Comparison of ENCODE assay signal across 1 cellular context in genomic region chr1:207103892-207104373, GRCh38.
A peak's percentile ranks its signal among the peaks of the same experiment; 100 is the strongest.
TF ChIP-seq lines count a peak whose summit lies in the region.

Gene C4BPA, plus strand, starts transcription at chr1:207104233. Its CDS starts 8,793 bp downstream, at chr1:207113026.

TF ChIP-seq in HepG2, 621 proteins besides CTCF, POLR2A, EP300 and RAD21 (continued from another document and continues in another):
- TF ChIP-seq CSRNP2 (CRISPR knock-in tag; conservative IDR thresholded peaks at IDR 0.05; ENCODE audit: low read depth) (no peak), RFX1 (IDR thresholded peaks at IDR 0.05) (no peak), ZBTB49 (CRISPR knock-in tag; IDR thresholded peaks at IDR 0.05; ENCODE audit: borderline replicate concordance) (no peak), SMAD1 (CRISPR knock-in tag; IDR thresholded peaks at IDR 0.05; ENCODE audit: borderline replicate concordance, low read depth) (no peak), TEF (CRISPR knock-in tag; IDR thresholded peaks at IDR 0.05) (no peak), TEAD3 (CRISPR knock-in tag; optimal IDR thresholded peaks at IDR 0.05; ENCODE audit: borderline replicate concordance) (peak; percentile 59), NKX3-1 (CRISPR knock-in tag; IDR thresholded peaks at IDR 0.05) (no peak), ZSCAN25 (CRISPR knock-in tag; IDR thresholded peaks at IDR 0.05) (no peak), ZNF563 (CRISPR knock-in tag; IDR thresholded peaks at IDR 0.05) (no peak), PPARG (CRISPR knock-in tag; conservative IDR thresholded peaks at IDR 0.05) (no peak), HOMEZ (CRISPR knock-in tag; IDR thresholded peaks at IDR 0.05; ENCODE audit: low read depth) (peak; percentile 99), ZNF256 (CRISPR knock-in tag; conservative IDR thresholded peaks at IDR 0.05) (no peak), ZNF382 (CRISPR knock-in tag; IDR thresholded peaks at IDR 0.05; ENCODE audit: borderline replicate concordance) (no peak), SALL2 (CRISPR knock-in tag; IDR thresholded peaks at IDR 0.05) (no peak), TRIM22 (IDR thresholded peaks at IDR 0.05) (no peak), ZNF580 (CRISPR knock-in tag; IDR thresholded peaks at IDR 0.05; ENCODE audit: borderline replicate concordance, low read depth) (peak; percentile 56; the same call in 1 of the 2 replicates), ZMYM4 (CRISPR knock-in tag; IDR thresholded peaks at IDR 0.05) (peak; percentile 89), PHF21A (CRISPR knock-in tag; IDR thresholded peaks at IDR 0.05) (peak; percentile 77), LCORL (IDR thresholded peaks at IDR 0.05) (no peak), LCORL (CRISPR knock-in tag; IDR thresholded peaks at IDR 0.05) (no peak), ZNF503 (CRISPR knock-in tag; IDR thresholded peaks at IDR 0.05) (no peak), ZNF879 (CRISPR knock-in tag; IDR thresholded peaks at IDR 0.05) (no peak), ZNF614 (CRISPR knock-in tag; IDR thresholded peaks at IDR 0.05; ENCODE audit: borderline replicate concordance) (peak; percentile 51; the same call in 1 of the 2 replicates), ZSCAN9 (CRISPR knock-in tag; IDR thresholded peaks at IDR 0.05; ENCODE audit: borderline replicate concordance) (no peak), SP140L (CRISPR knock-in tag; IDR thresholded peaks at IDR 0.05; ENCODE audit: borderline replicate concordance) (0 out of 2 replicates have a peak, but pooled peaks have one; percentile 82), MTF1 (CRISPR knock-in tag; IDR thresholded peaks at IDR 0.05) (no peak), HBP1 (CRISPR knock-in tag; IDR thresholded peaks at IDR 0.05; ENCODE audit: low read depth) (no peak), PCBP1 (IDR thresholded peaks at IDR 0.05; ENCODE audit: borderline replicate concordance, low read depth, low read length) (no peak), THAP11 (CRISPR knock-in tag; IDR thresholded peaks at IDR 0.05) (peak; percentile 67), SNAPC2 (CRISPR knock-in tag; IDR thresholded peaks at IDR 0.05) (peak; percentile 37; the same call in 1 of the 2 replicates), ZNF773 (CRISPR knock-in tag; IDR thresholded peaks at IDR 0.05; ENCODE audit: borderline replicate concordance) (no peak), YEATS2 (CRISPR knock-in tag; IDR thresholded peaks at IDR 0.05; ENCODE audit: borderline replicate concordance) (no peak; the same call in 1 of the 2 replicates), ZNF253 (CRISPR knock-in tag; IDR thresholded peaks at IDR 0.05; ENCODE audit: borderline replicate concordance) (no peak), MEIS1 (CRISPR knock-in tag; IDR thresholded peaks at IDR 0.05; ENCODE audit: borderline replicate concordance) (0 out of 2 replicates have a peak, but pooled peaks have one; percentile 4), ZNF670 (CRISPR knock-in tag; IDR thresholded peaks at IDR 0.05; ENCODE audit: borderline replicate concordance) (no peak), BATF2 (CRISPR knock-in tag; IDR thresholded peaks at IDR 0.05) (no peak), PBX3 (CRISPR knock-in tag; IDR thresholded peaks at IDR 0.05; ENCODE audit: borderline replicate concordance) (no peak), SIN3A (IDR thresholded peaks at IDR 0.05; ENCODE audit: borderline replicate concordance, low read depth, low read length) (no peak), ZNF577 (CRISPR knock-in tag; IDR thresholded peaks at IDR 0.05; ENCODE audit: borderline replicate concordance, low read depth) (no peak), ZBTB38 (CRISPR knock-in tag; IDR thresholded peaks at IDR 0.05) (no peak), ZNF543 (CRISPR knock-in tag; IDR thresholded peaks at IDR 0.05) (no peak), ZFP62 (CRISPR knock-in tag; IDR thresholded peaks at IDR 0.05) (no peak), ZNF710 (CRISPR knock-in tag; IDR thresholded peaks at IDR 0.05; ENCODE audit: borderline replicate concordance) (peak; percentile 44; the same call in 1 of the 2 replicates), ZNF841 (CRISPR knock-in tag; IDR thresholded peaks at IDR 0.05; ENCODE audit: borderline replicate concordance) (no peak), TP53 (CRISPR knock-in tag; conservative IDR thresholded peaks at IDR 0.05) (no peak), RFXANK (CRISPR knock-in tag; IDR thresholded peaks at IDR 0.05) (no peak), MEIS2 (CRISPR knock-in tag; IDR thresholded peaks at IDR 0.05) (peak; percentile 33; the same call in 1 of the 2 replicates), NFIB (CRISPR knock-in tag; IDR thresholded peaks at IDR 0.05; ENCODE audit: borderline replicate concordance) (no peak), ZNF501 (CRISPR knock-in tag; IDR thresholded peaks at IDR 0.05) (no peak), HDAC2 (CRISPR knock-in tag; IDR thresholded peaks at IDR 0.05) (peak; percentile 60; the same call in 1 of the 2 replicates), ZNF207 (IDR thresholded peaks at IDR 0.05; ENCODE audit: borderline replicate concordance) (no peak), ZNF180 (CRISPR knock-in tag; IDR thresholded peaks at IDR 0.05; ENCODE audit: borderline replicate concordance, low read depth) (no peak), HIVEP1 (CRISPR knock-in tag; IDR thresholded peaks at IDR 0.05) (no peak), MTA3 (CRISPR knock-in tag; IDR thresholded peaks at IDR 0.05) (no peak)
